17 cellular contexts compared by ENCODE assay signal in the genomic region with DNA sequence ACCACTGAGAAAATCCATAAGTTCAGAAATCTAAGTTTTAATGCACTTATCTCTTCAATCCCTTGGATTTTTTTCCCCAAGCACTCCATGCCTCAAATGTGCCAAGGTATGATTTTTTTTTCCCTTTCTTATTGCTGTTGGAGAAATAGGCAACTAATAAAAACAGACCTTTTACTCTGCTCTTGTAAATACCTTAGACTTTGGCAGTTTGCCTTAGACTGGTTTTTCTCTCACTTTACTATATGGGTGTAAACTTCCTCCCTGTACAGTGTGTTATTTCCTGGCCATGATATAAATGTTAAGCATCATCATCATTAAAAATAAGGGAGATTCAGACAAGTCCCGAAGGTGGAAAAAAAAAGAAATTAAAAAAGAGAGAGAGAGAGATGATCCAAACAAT.
DNase-seq lines count a peak whose midpoint lies in the region; ATAC-seq, FAIRE-seq and TF ChIP-seq lines count a peak whose summit lies in the region.
"Had no signal": no experiment of that assay in that cellular context is flagged by ENCODE, and none has a peak within 500 bp of the region (broad histone marks: within the 10 kb centered on the region; RNA-seq: fewer than 3 reads in every experiment).

No MANE protein-coding gene starts in this region.

- H3K9me3 ChIP-seq in endothelial cell of umbilical vein (replicated peaks; ENCODE audit: control insufficient read depth, insufficient read depth, low read length), result no peaks in the 10 kb centered on the region
- H3K9me3 ChIP-seq: gastrocnemius medialis, SJSA1, uterus had no signal

- no TSS peak for BruUV-seq in endothelial cell of umbilical vein (replicated peaks; lab: Mats Ljungman, UMichigan)

- no peak for TF ChIP-seq CTCF in endothelial cell of umbilical vein (IDR thresholded peaks at IDR 0.05; ENCODE audit: extremely low read depth in 1 of 2, insufficient read depth in 1 of 2, low read depth in 1 of 2, low read length in 2 of 2)

- peak overlapping the region; percentile 100 for H3K27ac Mint-ChIP-seq in activated T-cell treated with anti-CD3 and anti-CD28 coated beads, Interleukin-2, amount 50 U/mL, for 72 hours
- peak overlapping the region; percentile 94 for H3K27ac Mint-ChIP-seq in T-helper 2 cell treated with Interferon-gamma antibody and Interleukin-4, amounts not matched to agents 5 μg/mL and 100 μg/mL, for 36 hours
- peak overlapping the region; percentile 88 for H3K27ac Mint-ChIP-seq in stimulated activated naive B cell treated with anti-CD40 and anti-IgM and Interleukin-4, amounts not matched to agents 10 μg/mL and 1 μg/mL and 100 μg/mL, for 72 hours
- H3K27ac Mint-ChIP-seq: brain, H9 had no signal

- H3K27me3 ChIP-seq in endothelial cell of umbilical vein (ENCODE audit: control insufficient read depth in 2 of 2, insufficient read depth in 2 of 2, low read length in 2 of 2), result no peaks in the 10 kb centered on the region
- H3K27me3 ChIP-seq: gastrocnemius medialis, SJSA1, uterus had no signal

- peaks cover 40% of the 10 kb centered on the region for H3K79me2 ChIP-seq in endothelial cell of umbilical vein (ENCODE audit: control insufficient read depth, insufficient read depth, low read length)

- H3K4me3 Mint-ChIP-seq in activated T-cell treated with anti-CD3 and anti-CD28 coated beads, Interleukin-2, amount 50 U/mL, for 72 hours, result peak overlapping the region; percentile 59 to 88
- H3K4me3 Mint-ChIP-seq in T-helper 2 cell treated with Interferon-gamma antibody and Interleukin-4, amounts not matched to agents 5 μg/mL and 100 μg/mL, for 36 hours, result peak overlapping the region; percentile 63
- peak overlapping the region; percentile 1 to 4 for H3K4me3 Mint-ChIP-seq in stimulated activated naive B cell treated with anti-CD40 and anti-IgM and Interleukin-4, amounts not matched to agents 10 μg/mL and 1 μg/mL and 100 μg/mL, for 72 hours
- H3K4me3 Mint-ChIP-seq: brain, H9 had no signal

- H3K27ac ChIP-seq in endothelial cell of umbilical vein (ENCODE audit: insufficient read depth, low read depth, low read length), result peak overlapping the region; percentile 54
- H3K27ac ChIP-seq: SJSA1 had no signal

- H3K36me3 ChIP-seq in endothelial cell of umbilical vein (ENCODE audit: control insufficient read depth in 2 of 2, extremely low read depth in 1 of 2, insufficient read depth in 2 of 2, low read length in 2 of 2), result peaks cover 0 to 7% of the 10 kb centered on the region in 2 experiments
- H3K36me3 ChIP-seq: gastrocnemius medialis, uterus had no signal

- no peaks in the 10 kb centered on the region for H3K27me3 Mint-ChIP-seq in activated T-cell treated with anti-CD3 and anti-CD28 coated beads, Interleukin-2, amount 50 U/mL, for 72 hours (ENCODE audit: low read depth)
- H3K27me3 Mint-ChIP-seq in T-helper 2 cell treated with Interferon-gamma antibody and Interleukin-4, amounts not matched to agents 5 μg/mL and 100 μg/mL, for 36 hours (ENCODE audit: low read depth), result no peaks in the 10 kb centered on the region
- H3K27me3 Mint-ChIP-seq in stimulated activated naive B cell treated with anti-CD40 and anti-IgM and Interleukin-4, amounts not matched to agents 10 μg/mL and 1 μg/mL and 100 μg/mL, for 72 hours, result no peaks in the 10 kb centered on the region
- H3K27me3 Mint-ChIP-seq: brain had no signal

- intact Hi-C loops in endothelial cell of umbilical vein (cut with micrococcal nuclease), result loop anchor here (1.0 kb wide), 1 partner anchor 12 kb away; no protein-coding TSS in a partner anchor

- peak overlapping the region; percentile 37 for H3K9ac ChIP-seq in endothelial cell of umbilical vein (replicated peaks; ENCODE audit: extremely low read depth, insufficient read depth, low read length)

- no peak overlapping the region for H3K4me3 ChIP-seq in endothelial cell of umbilical vein (replicated peaks in 1 of 3; ENCODE audit: insufficient read depth in 1 of 3, low read depth in 1 of 3, low read length in 3 of 3)
- H3K4me3 ChIP-seq: gastrocnemius medialis, SJSA1, uterus had no signal

- CTCF ChIA-PET in endothelial cell of umbilical vein (lab: Charles Lee), result interaction anchor here (1.2 to 2.5 kb wide), 3 partner anchors 12 to 66 kb away, joined by 5 to 16 read pairs (median 6); a partner anchor contains a TSS

- POLR2A ChIA-PET in endothelial cell of umbilical vein (lab: Charles Lee), result interaction anchor here (0.6 kb wide), 1 partner anchor 11 kb away, joined by 3 read pairs; no protein-coding TSS in a partner anchor

- H2AFZ ChIP-seq in endothelial cell of umbilical vein (ENCODE audit: low read depth, low read length), result no peak overlapping the region

- H4K20me1 ChIP-seq in endothelial cell of umbilical vein (replicated peaks; ENCODE audit: control insufficient read depth, extremely low read depth, insufficient read depth, low read length), result no peaks in the 10 kb centered on the region

- dilution Hi-C loops in endothelial cell of umbilical vein (cut with MboI; ENCODE audit: extremely low pct_ligation_motif_present, low sequenced_read_pairs), result no loop called here

- H3K36me3 Mint-ChIP-seq in activated T-cell treated with anti-CD3 and anti-CD28 coated beads, Interleukin-2, amount 50 U/mL, for 72 hours (ENCODE audit: insufficient read depth in 2 of 2), result peaks cover 13 to 37% of the 10 kb centered on the region in 2 donors
- H3K36me3 Mint-ChIP-seq in T-helper 2 cell treated with Interferon-gamma antibody and Interleukin-4, amounts not matched to agents 5 μg/mL and 100 μg/mL, for 36 hours (ENCODE audit: low read depth), result peaks cover 69% of the 10 kb centered on the region
- peaks cover 22 to 39% of the 10 kb centered on the region in 2 donors for H3K36me3 Mint-ChIP-seq in stimulated activated naive B cell treated with anti-CD40 and anti-IgM and Interleukin-4, amounts not matched to agents 10 μg/mL and 1 μg/mL and 100 μg/mL, for 72 hours
- H3K36me3 Mint-ChIP-seq: brain had no signal

- no peak for TF ChIP-seq POLR2A in endothelial cell of umbilical vein (IDR thresholded peaks at IDR 0.05; ENCODE audit: low read depth, low read length)

- no peaks in the 10 kb centered on the region for H3K9me1 ChIP-seq in endothelial cell of umbilical vein (replicated peaks; ENCODE audit: control insufficient read depth, extremely low read depth, insufficient read depth, low read length)

- H3K4me1 Mint-ChIP-seq in activated T-cell treated with anti-CD3 and anti-CD28 coated beads, Interleukin-2, amount 50 U/mL, for 72 hours (ENCODE audit: low read depth), result peaks cover 96% of the 10 kb centered on the region
- peaks cover 69% of the 10 kb centered on the region for H3K4me1 Mint-ChIP-seq in T-helper 2 cell treated with Interferon-gamma antibody and Interleukin-4, amounts not matched to agents 5 μg/mL and 100 μg/mL, for 36 hours (ENCODE audit: low read depth)
- H3K4me1 Mint-ChIP-seq in stimulated activated naive B cell treated with anti-CD40 and anti-IgM and Interleukin-4, amounts not matched to agents 10 μg/mL and 1 μg/mL and 100 μg/mL, for 72 hours, result peaks cover 33 to 83% of the 10 kb centered on the region in 2 donors
- H3K4me1 Mint-ChIP-seq: brain, H9 had no signal

- peaks cover 60% of the 10 kb centered on the region for H3K4me1 ChIP-seq in endothelial cell of umbilical vein (ENCODE audit: control insufficient read depth, extremely low read depth, insufficient read depth, low read length)
- H3K4me1 ChIP-seq: SJSA1 had no signal

- peaks cover 0 to 1% of the 10 kb centered on the region in 2 donors for H3K9me3 Mint-ChIP-seq in activated T-cell treated with anti-CD3 and anti-CD28 coated beads, Interleukin-2, amount 50 U/mL, for 72 hours
- H3K9me3 Mint-ChIP-seq in T-helper 2 cell treated with Interferon-gamma antibody and Interleukin-4, amounts not matched to agents 5 μg/mL and 100 μg/mL, for 36 hours, result no peaks in the 10 kb centered on the region
- H3K9me3 Mint-ChIP-seq in stimulated activated naive B cell treated with anti-CD40 and anti-IgM and Interleukin-4, amounts not matched to agents 10 μg/mL and 1 μg/mL and 100 μg/mL, for 72 hours, result no peaks in the 10 kb centered on the region
- H3K9me3 Mint-ChIP-seq: H9 had no signal

- no peak for DNase-seq in activated T-cell treated with anti-CD3 and anti-CD28 coated beads, Interleukin-2, amount 50 U/mL, for 72 hours
- DNase-seq in activated T-cell treated with anti-CD3 and anti-CD28 coated beads for 4 hours, result no peak
- no peak for DNase-seq in T-helper 2 cell treated with Interferon-gamma antibody and Interleukin-4, amounts not matched to agents 5 μg/mL and 100 μg/mL, for 36 hours (ENCODE audit: low spot score)
- peak; percentile 85 for DNase-seq in endothelial cell of umbilical vein (ENCODE audit: low read depth, low spot score)
- DNase-seq in stimulated activated naive B cell treated with anti-CD40 and anti-IgM and Interleukin-4, amounts not matched to agents 10 μg/mL and 1 μg/mL and 100 μg/mL, for 72 hours, result no peak
- no peak for DNase-seq in NCI-H2081 treated with DMSO at 0.1 percent for 48 hours (lab: John Stamatoyannopoulos, UW)
- no peak for DNase-seq in HK-2 (ENCODE audit: unreplicated experiment)
- DNase-seq: gastrocnemius medialis, H9, mesendoderm, NCI-H1417, NCI-H345, nucleus accumbens, uterus had no signal

- peak overlapping the region; percentile 76 for H3K4me2 ChIP-seq in endothelial cell of umbilical vein (ENCODE audit: insufficient read depth, low read length)

- peak; percentile 77 for FAIRE-seq in endothelial cell of umbilical vein (lab: Jason Lieb, UNC)

- no peak for ATAC-seq in activated T-cell treated with anti-CD3 and anti-CD28 coated beads, Interleukin-2, amount 50 U/mL, for 72 hours (replicated peaks in 1 of 2)
- ATAC-seq in stimulated activated naive B cell treated with anti-CD40 and anti-IgM and Interleukin-4, amounts not matched to agents 10 μg/mL and 1 μg/mL and 100 μg/mL, for 72 hours (replicated peaks), result no peak
- ATAC-seq in activated CD4-positive, CD25-positive, alpha-beta regulatory T cell treated with anti-CD3 and anti-CD28 coated beads, Interleukin-2, amount 50 U/mL, for 24 hours, result no peak
- ATAC-seq: gastrocnemius medialis had no signal

TF ChIP-seq in endothelial cell of umbilical vein, 7 proteins besides CTCF, POLR2A, EP300 and RAD21:
- TF ChIP-seq, protein P1, sequence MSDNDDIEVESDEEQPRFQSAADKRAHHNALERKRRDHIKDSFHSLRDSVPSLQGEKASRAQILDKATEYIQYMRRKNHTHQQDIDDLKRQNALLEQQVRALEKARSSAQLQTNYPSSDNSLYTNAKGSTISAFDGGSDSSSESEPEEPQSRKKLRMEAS (IDR thresholded peaks at IDR 0.05; ENCODE audit: insufficient read depth, insufficient read length), result no peak
- TF ChIP-seq EZH2 (IDR thresholded peaks at IDR 0.05; ENCODE audit: borderline replicate concordance, low read depth, low read length, severe bottlenecking) (no peak), FOS (IDR thresholded peaks at IDR 0.05; ENCODE audit: borderline replicate concordance, insufficient read depth, low read length) (no peak), MYC (IDR thresholded peaks at IDR 0.05; ENCODE audit: low read depth, low read length) (no peak), JUN (IDR thresholded peaks at IDR 0.05; ENCODE audit: borderline replicate concordance, insufficient read depth, insufficient read length, low read depth) (no peak), POLR2AphosphoS5 (IDR thresholded peaks at IDR 0.05; ENCODE audit: insufficient read depth, low read depth, low read length) (no peak), GATA2 (IDR thresholded peaks at IDR 0.05; ENCODE audit: insufficient read depth, insufficient read length, low read depth, low read length) (no peak)

Comparison
In these comparisons a context has a peak if more than half of its experiments do, and no peak if none do; other contexts are left out.
1. H3K4me3 Mint-ChIP-seq: peak in every context shown above with its lines; median percentile 74 in activated T-cell treated with anti-CD3 and anti-CD28 coated beads, Interleukin-2, amount 50 U/mL, for 72 hours; 63 in T-helper 2 cell treated with Interferon-gamma antibody and Interleukin-4, amounts not matched to agents 5 μg/mL and 100 μg/mL, for 36 hours; 2 in stimulated activated naive B cell treated with anti-CD40 and anti-IgM and Interleukin-4, amounts not matched to agents 10 μg/mL and 1 μg/mL and 100 μg/mL, for 72 hours.